ENCODE assay signal across 11 cellular contexts in genomic region chr4:139872274-139872673, GRCh38.
DNase-seq lines count a peak whose midpoint lies in the region; ATAC-seq and FAIRE-seq lines count a peak whose summit lies in the region.
"Had no signal": no experiment of that assay in that cellular context is flagged by ENCODE, and none has a peak within 500 bp of the region (broad histone marks: within the 10 kb centered on the region; RNA-seq: fewer than 3 reads in every experiment).

No MANE protein-coding gene starts in this region.

- H3K27me3 Mint-ChIP-seq in activated CD8-positive, alpha-beta T cell treated with anti-CD3 and anti-CD28 coated beads, Interleukin-2, amount 10 ng/mL, durations not matched to agents 7 days and 5 days (ENCODE audit: low read depth), result no peaks in the 10 kb centered on the region

- no peak overlapping the region for H3K4me3 Mint-ChIP-seq in activated CD8-positive, alpha-beta T cell treated with anti-CD3 and anti-CD28 coated beads, Interleukin-2, amount 10 ng/mL, durations not matched to agents 7 days and 5 days

- POLR2A ChIA-PET in activated CD8-positive, alpha-beta T cell treated with anti-CD3 and anti-CD28 coated beads, Interleukin-2, amount 10 ng/mL, durations not matched to agents 7 days and 5 days (lab: Charles Lee), result no interaction called here

- ATAC-seq in activated CD8-positive, alpha-beta T cell treated with anti-CD3 and anti-CD28 coated beads, Interleukin-2, amount 10 ng/mL, durations not matched to agents 7 days and 5 days, result no peak
- no peak for ATAC-seq in GM18870 (IDR thresholded peaks at IDR 0.05; ENCODE audit: unreplicated experiment)
- no peak for ATAC-seq in left lobe of liver

- H3K4me1 Mint-ChIP-seq in activated CD8-positive, alpha-beta T cell treated with anti-CD3 and anti-CD28 coated beads, Interleukin-2, amount 10 ng/mL, durations not matched to agents 7 days and 5 days (ENCODE audit: low read depth), result peaks cover 8% of the 10 kb centered on the region

- FAIRE-seq in HTR-8/SVneo (lab: Jason Lieb, UNC), result no peak

- H3K36me3 Mint-ChIP-seq in activated CD8-positive, alpha-beta T cell treated with anti-CD3 and anti-CD28 coated beads, Interleukin-2, amount 10 ng/mL, durations not matched to agents 7 days and 5 days (ENCODE audit: low read depth), result peaks cover 1% of the 10 kb centered on the region

- intact Hi-C loops in posterior vena cava (cut with DNase I), result no loop called here

- DNase-seq in AG08395 (ENCODE audit: low spot score) (peak; percentile 80), HTR-8/SVneo (ENCODE audit: insufficient read length, low spot score) (peak; percentile 60), kidney tubule cell (ENCODE audit: low spot score) (peak; percentile 94), posterior vena cava (ENCODE audit: low spot score) (no peak), occipital lobe (lab: John Stamatoyannopoulos, UW) (no peak), left lobe of liver (ENCODE audit: low spot score) (no peak)
- no peak for DNase-seq in activated CD8-positive, alpha-beta T cell treated with anti-CD3 and anti-CD28 coated beads, Interleukin-2, amount 10 ng/mL, durations not matched to agents 7 days and 5 days
- DNase-seq: activated CD8-positive, alpha-beta memory T cell treated with anti-CD3 and anti-CD28 coated beads for 24 hours; GDM1; NCI-H187 treated with DMSO at 0.1 percent for 48 hours had no signal

- CTCF ChIA-PET in activated CD8-positive, alpha-beta T cell treated with anti-CD3 and anti-CD28 coated beads, Interleukin-2, amount 10 ng/mL, durations not matched to agents 7 days and 5 days (lab: Charles Lee), result interaction anchor here (0.6 kb wide), 1 partner anchor 98 kb away, joined by 3 read pairs; no protein-coding TSS in a partner anchor

- H3K27ac Mint-ChIP-seq in activated CD8-positive, alpha-beta T cell treated with anti-CD3 and anti-CD28 coated beads, Interleukin-2, amount 10 ng/mL, durations not matched to agents 7 days and 5 days, result peak overlapping the region; percentile 7

- no peaks in the 10 kb centered on the region for H3K9me3 Mint-ChIP-seq in activated CD8-positive, alpha-beta T cell treated with anti-CD3 and anti-CD28 coated beads, Interleukin-2, amount 10 ng/mL, durations not matched to agents 7 days and 5 days (ENCODE audit: insufficient read depth)

Comparison
In these comparisons a context has a peak if more than half of its experiments do, and no peak if none do; other contexts are left out.
1. DNase-seq: peak in AG08395 (single experiment), HTR-8/SVneo (single experiment) and kidney tubule cell (single experiment); none in activated CD8-positive, alpha-beta T cell treated with anti-CD3 and anti-CD28 coated beads, Interleukin-2, amount 10 ng/mL, durations not matched to agents 7 days and 5 days (single experiment), posterior vena cava (single experiment), occipital lobe (single experiment) and left lobe of liver (single experiment).